In genomic region chr2:113192459-113193100, GRCh38 we compare ENCODE assay signal across 15 cellular contexts. TPM values are rescaled to one million over a fixed set of nuclear protein-coding genes. Genes with fewer than 3 reads are reported as not detected.
DNase-seq lines count a peak whose midpoint lies in the region; ATAC-seq, FAIRE-seq and TF ChIP-seq lines count a peak whose summit lies in the region.
"Had no signal": no experiment of that assay in that cellular context is flagged by ENCODE, and none has a peak within 500 bp of the region (broad histone marks: within the 10 kb centered on the region; RNA-seq: fewer than 3 reads in every experiment).

No MANE protein-coding gene starts in this region.

- H3K27me3 Mint-ChIP-seq in HFFc6 (ENCODE audit: insufficient read depth): peaks cover 9% of the 10 kb centered on the region; the same call in 1 of the 2 replicates
- H3K27me3 Mint-ChIP-seq in naive B cell: no peaks in the 10 kb centered on the region
- H3K27me3 Mint-ChIP-seq: natural killer cell treated with Interleukin-12 subunit alpha and Interleukin-12 subunit beta and Interleukin-15 and Interleukin-18, amount 100 ng/mL, for 72 hours had no signal

- H3K36me3 Mint-ChIP-seq in HFFc6 (ENCODE audit: low read depth) (no peaks in the 10 kb centered on the region), naive B cell (peaks cover 3 to 30% of the 10 kb centered on the region in 2 donors)

- DNase-seq in DMS53 (lab: John Stamatoyannopoulos, UW): peak; percentile 14
- no peak for DNase-seq in DMS53 treated with DMSO at 0.1 percent for 48 hours (lab: John Stamatoyannopoulos, UW; ENCODE audit: unreplicated experiment)
- DNase-seq in HFFc6: no peak
- no peak for DNase-seq in bronchial epithelial cell (ENCODE audit: low read depth)
- no peak for DNase-seq in naive B cell
- no peak for DNase-seq in AML-193 (lab: John Stamatoyannopoulos, UW)
- no peak for DNase-seq in AG20443 (ENCODE audit: low spot score)
- DNase-seq in hippocampal formation (lab: John Stamatoyannopoulos, UW): no peak
- DNase-seq: 8988T; MV-4-11; NK-92 treated with Interleukin-12 subunit alpha and Interleukin-12 subunit beta, amount 100 ng/mL, for 24 hours; Right ventricle myocardium superior had no signal

- H3K4me3 ChIP-seq in bronchial epithelial cell (ENCODE audit: low read depth, low read length): no peak overlapping the region
- H3K4me3 ChIP-seq: ascending aorta, thoracic aorta had no signal

- ATAC-seq in naive B cell (ENCODE audit: low read depth in 2 of 2): no peak

- no peak overlapping the region for H3K4me3 Mint-ChIP-seq in HFFc6
- peak overlapping the region in 1 of 8 donors; percentile 6 for H3K4me3 Mint-ChIP-seq in naive B cell
- H3K4me3 Mint-ChIP-seq: natural killer cell treated with Interleukin-12 subunit alpha and Interleukin-12 subunit beta and Interleukin-15 and Interleukin-18, amount 100 ng/mL, for 72 hours had no signal

- H3K27ac Mint-ChIP-seq in HFFc6: no peak overlapping the region
- peak overlapping the region in 4 of 6 donors; percentile 53 to 72 (median 65) for H3K27ac Mint-ChIP-seq in naive B cell

- no peaks in the 10 kb centered on the region for H3K27me3 ChIP-seq in bronchial epithelial cell (ENCODE audit: control insufficient read depth, insufficient read depth, low read length)
- H3K27me3 ChIP-seq: ascending aorta had no signal

- peaks cover 8% of the 10 kb centered on the region for H3K36me3 ChIP-seq in bronchial epithelial cell (ENCODE audit: control insufficient read depth, insufficient read depth, low read length)
- H3K36me3 ChIP-seq: ascending aorta, thoracic aorta had no signal

- TF ChIP-seq CTCF in HFFc6 (IDR thresholded peaks at IDR 0.05): peak; percentile 28; the same call in 1 of the 2 replicates
- peak; percentile 31 for TF ChIP-seq CTCF in bronchial epithelial cell (IDR thresholded peaks at IDR 0.05; ENCODE audit: insufficient read depth, low read length, severe bottlenecking)

- no peaks in the 10 kb centered on the region for H3K4me1 Mint-ChIP-seq in HFFc6 (ENCODE audit: low read depth)
- peaks cover 38 to 57% (median 43%) of the 10 kb centered on the region in 3 donors for H3K4me1 Mint-ChIP-seq in naive B cell

- H3K9me3 Mint-ChIP-seq in HFFc6 (no peaks in the 10 kb centered on the region), naive B cell (no peaks in the 10 kb centered on the region)
- H3K9me3 Mint-ChIP-seq: natural killer cell treated with Interleukin-12 subunit alpha and Interleukin-12 subunit beta and Interleukin-15 and Interleukin-18, amount 100 ng/mL, for 72 hours had no signal

- FAIRE-seq in bronchial epithelial cell (lab: Jason Lieb, UNC): no peak

RNA-seq across cellular contexts. Expression of gene PSD4, which starts 18.8 kb away (rescaled TPM):
- 1 to 10 TPM in 5 of 6 experiments, under 1 TPM in 1; 0.76 to 1.8 (median 1.1) TPM for total RNA-seq in HFFc6 (2021; fragmentation: NEBNext Ultra II Directional; extraction: Animal tissue kit (Norgen Biotek cat#: 25700))
- total RNA-seq in bronchial epithelial cell: 25.0 and 27.0 TPM in 2 replicates
- 10 to 100 TPM; 16.2 to 47.5 (median 29.1) TPM for polyA plus RNA-seq in naive B cell (ENCODE audit: low read depth in 6 of 6)
